Comparison of ENCODE assay signal across 8 cellular contexts in the genomic region with DNA sequence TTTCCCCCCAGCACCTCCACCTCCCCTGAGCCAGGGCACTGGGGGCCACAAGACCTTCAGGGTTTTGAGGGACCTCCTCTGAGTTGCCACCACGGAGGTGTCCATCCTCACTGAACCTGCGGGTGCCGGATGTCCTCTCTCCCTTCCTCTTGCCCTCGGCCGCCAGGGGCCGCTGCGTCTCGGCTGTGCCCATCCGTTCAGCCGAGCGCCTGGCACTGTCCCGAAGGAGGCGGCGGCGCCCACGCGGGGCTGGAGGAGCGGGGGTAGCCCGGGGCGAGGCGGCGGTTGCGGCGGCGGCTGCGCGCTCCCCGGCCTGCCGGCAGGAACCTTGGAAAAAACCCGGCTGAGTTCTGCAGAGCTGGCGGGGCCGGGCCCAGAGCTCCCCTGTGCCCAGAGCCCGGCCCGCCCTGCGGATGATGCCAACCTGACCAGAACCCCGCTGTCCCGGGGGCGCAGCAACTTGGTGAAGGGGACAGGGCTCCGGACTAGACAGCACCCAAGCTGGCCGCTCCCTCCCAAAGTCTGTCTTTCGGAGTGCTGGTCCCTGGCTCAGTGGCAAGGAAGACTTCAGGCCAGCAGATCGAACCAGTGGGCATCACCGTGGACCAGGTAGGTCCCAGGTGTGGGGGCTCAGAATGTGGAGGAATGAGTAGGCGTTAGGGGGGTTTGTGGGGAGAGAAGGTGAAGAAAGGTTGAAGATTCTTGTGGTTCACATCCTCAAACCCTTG. TPM values are rescaled to one million over a fixed set of nuclear protein-coding genes. Genes with fewer than 3 reads are reported as not detected.
DNase-seq lines count a peak whose midpoint lies in the region; ATAC-seq and TF ChIP-seq lines count a peak whose summit lies in the region.

No MANE protein-coding gene starts in this region.

- H3K4me3 Mint-ChIP-seq in naive B cell, result peak overlapping the region in 5 of 8 donors; percentile 9 to 80 (median 55)

- peaks cover 30 to 42% (median 32%) of the 10 kb centered on the region in 3 donors for H3K4me1 Mint-ChIP-seq in naive B cell

- H3K4me3 ChIP-seq in NT2/D1 (ENCODE audit: insufficient read length, low read depth) (no peak overlapping the region), epithelial cell of proximal tubule (ENCODE audit: low read depth, low read length) (no peak overlapping the region)

- no peaks in the 10 kb centered on the region for H3K36me3 ChIP-seq in NT2/D1 (ENCODE audit: insufficient read depth, insufficient read length, low read length)

- no peaks in the 10 kb centered on the region for H3K9me3 ChIP-seq in NT2/D1 (ENCODE audit: insufficient read depth, low read length)

- peaks cover 13 to 46% (median 45%) of the 10 kb centered on the region in 3 donors for H3K27me3 Mint-ChIP-seq in naive B cell

- H3K9me3 Mint-ChIP-seq in naive B cell, result no peaks in the 10 kb centered on the region

- peak; percentile 83 for TF ChIP-seq CTCF in epithelial cell of proximal tubule (conservative IDR thresholded peaks at IDR 0.05; ENCODE audit: low read depth, low read length)

- H3K27me3 ChIP-seq in NT2/D1 (ENCODE audit: insufficient read depth, insufficient read length), result peaks cover 62% of the 10 kb centered on the region

- H3K27ac Mint-ChIP-seq in naive B cell, result no peak overlapping the region

- H3K9ac ChIP-seq in NT2/D1 (ENCODE audit: insufficient read length, low read depth), result peak overlapping the region; percentile 36

- ATAC-seq in HG02885 (IDR thresholded peaks at IDR 0.05; ENCODE audit: poor library complexity, unreplicated experiment) (peak; percentile 20), naive B cell (ENCODE audit: low read depth in 2 of 2) (peak; percentile 9 to 10), GM18873 (IDR thresholded peaks at IDR 0.05; ENCODE audit: low FRiP score, unreplicated experiment) (no peak)

- H3K36me3 Mint-ChIP-seq in naive B cell, result peaks cover 0 to 8% of the 10 kb centered on the region in 2 donors

- DNase-seq in C1 segment of cervical spinal cord (lab: John Stamatoyannopoulos, UW), result peak in 12 of 14 donors; percentile 31 to 83 (median 54)
- no peak for DNase-seq in NT2/D1 (ENCODE audit: low read depth, low spot score)
- DNase-seq in activated T-cell treated with anti-CD3 and anti-CD28 coated beads for 1 hour (ENCODE audit: low read depth), result peak; percentile 72
- DNase-seq in epithelial cell of proximal tubule (ENCODE audit: low read depth), result no peak
- DNase-seq in naive B cell, result peak; percentile 70
- peak; percentile 41 to 71 for DNase-seq in stimulated activated CD8-positive, alpha-beta memory T cell treated with anti-CD3 and anti-CD28 coated beads, Interleukin-7, amount 100 ng/mL, for 4 hours (ENCODE audit: low read depth in 2 of 2)

- H3K4me1 ChIP-seq in NT2/D1 (ENCODE audit: insufficient read depth, insufficient read length), result peaks cover 30% of the 10 kb centered on the region

RNA-seq across cellular contexts. Expression of a gene that starts 3.7 kb away (rescaled TPM):
- total RNA-seq in epithelial cell of proximal tubule, result 3.2 and 7.7 TPM in 2 replicates
- polyA plus RNA-seq in naive B cell (ENCODE audit: low read depth in 6 of 6), result 1 to 10 TPM in 5 of 6 donors, under 1 TPM in 1; 0.48 to 3.1 (median 1.5) TPM

RNA-seq across cellular contexts. Expression of a gene that starts 11.9 kb away (rescaled TPM):
- total RNA-seq in epithelial cell of proximal tubule, result 766 and 1,011 TPM in 2 replicates
- polyA plus RNA-seq in naive B cell (ENCODE audit: low read depth in 6 of 6), result 10 to 100 TPM; 34.7 to 85.7 (median 52.0) TPM

RNA-seq across cellular contexts. Expression of a gene that starts 44.4 kb away (rescaled TPM):
- 35.7 and 46.4 TPM in 2 replicates for total RNA-seq in epithelial cell of proximal tubule
- 10 to 100 TPM in 3 of 6 donors, 1 to 10 TPM in 3; 3.4 to 10.5 (median 9.8) TPM for polyA plus RNA-seq in naive B cell (ENCODE audit: low read depth in 6 of 6)

Comparison
In these comparisons a context has a peak if more than half of its experiments do, and no peak if none do; other contexts are left out.
1. DNase-seq: peak in C1 segment of cervical spinal cord (12 of 14), activated T-cell treated with anti-CD3 and anti-CD28 coated beads for 1 hour (single experiment), naive B cell (single experiment) and stimulated activated CD8-positive, alpha-beta memory T cell treated with anti-CD3 and anti-CD28 coated beads, Interleukin-7, amount 100 ng/mL, for 4 hours (2 of 2); none in NT2/D1 (single experiment) and epithelial cell of proximal tubule (single experiment).